1 cellular context compared by ENCODE assay signal in the genomic region with DNA sequence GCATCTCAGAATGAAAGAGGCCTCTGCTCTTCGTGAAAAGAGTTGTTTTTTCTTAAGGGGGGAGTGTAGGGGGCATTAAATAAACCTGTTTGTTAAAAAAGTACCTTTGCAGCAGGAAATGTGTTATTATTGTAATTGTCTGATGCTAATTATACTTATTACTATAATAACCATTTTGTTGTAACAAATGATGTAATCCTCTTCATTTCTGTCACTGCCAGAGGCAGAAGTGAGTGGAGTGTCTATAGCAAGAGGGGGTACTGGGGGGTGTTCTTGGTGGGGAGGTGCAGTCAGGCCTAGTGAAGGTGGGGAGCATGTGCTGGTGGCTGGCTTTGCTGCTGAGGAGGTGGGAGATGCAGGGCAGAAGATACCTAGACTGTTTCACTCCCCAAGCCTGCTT.
TF ChIP-seq lines count a peak whose summit lies in the region.

No MANE protein-coding gene starts in this region.

TF ChIP-seq in HEK293, 187 proteins besides CTCF, POLR2A, EP300 and RAD21 (continued from another document):
- TF ChIP-seq, protein P1, sequence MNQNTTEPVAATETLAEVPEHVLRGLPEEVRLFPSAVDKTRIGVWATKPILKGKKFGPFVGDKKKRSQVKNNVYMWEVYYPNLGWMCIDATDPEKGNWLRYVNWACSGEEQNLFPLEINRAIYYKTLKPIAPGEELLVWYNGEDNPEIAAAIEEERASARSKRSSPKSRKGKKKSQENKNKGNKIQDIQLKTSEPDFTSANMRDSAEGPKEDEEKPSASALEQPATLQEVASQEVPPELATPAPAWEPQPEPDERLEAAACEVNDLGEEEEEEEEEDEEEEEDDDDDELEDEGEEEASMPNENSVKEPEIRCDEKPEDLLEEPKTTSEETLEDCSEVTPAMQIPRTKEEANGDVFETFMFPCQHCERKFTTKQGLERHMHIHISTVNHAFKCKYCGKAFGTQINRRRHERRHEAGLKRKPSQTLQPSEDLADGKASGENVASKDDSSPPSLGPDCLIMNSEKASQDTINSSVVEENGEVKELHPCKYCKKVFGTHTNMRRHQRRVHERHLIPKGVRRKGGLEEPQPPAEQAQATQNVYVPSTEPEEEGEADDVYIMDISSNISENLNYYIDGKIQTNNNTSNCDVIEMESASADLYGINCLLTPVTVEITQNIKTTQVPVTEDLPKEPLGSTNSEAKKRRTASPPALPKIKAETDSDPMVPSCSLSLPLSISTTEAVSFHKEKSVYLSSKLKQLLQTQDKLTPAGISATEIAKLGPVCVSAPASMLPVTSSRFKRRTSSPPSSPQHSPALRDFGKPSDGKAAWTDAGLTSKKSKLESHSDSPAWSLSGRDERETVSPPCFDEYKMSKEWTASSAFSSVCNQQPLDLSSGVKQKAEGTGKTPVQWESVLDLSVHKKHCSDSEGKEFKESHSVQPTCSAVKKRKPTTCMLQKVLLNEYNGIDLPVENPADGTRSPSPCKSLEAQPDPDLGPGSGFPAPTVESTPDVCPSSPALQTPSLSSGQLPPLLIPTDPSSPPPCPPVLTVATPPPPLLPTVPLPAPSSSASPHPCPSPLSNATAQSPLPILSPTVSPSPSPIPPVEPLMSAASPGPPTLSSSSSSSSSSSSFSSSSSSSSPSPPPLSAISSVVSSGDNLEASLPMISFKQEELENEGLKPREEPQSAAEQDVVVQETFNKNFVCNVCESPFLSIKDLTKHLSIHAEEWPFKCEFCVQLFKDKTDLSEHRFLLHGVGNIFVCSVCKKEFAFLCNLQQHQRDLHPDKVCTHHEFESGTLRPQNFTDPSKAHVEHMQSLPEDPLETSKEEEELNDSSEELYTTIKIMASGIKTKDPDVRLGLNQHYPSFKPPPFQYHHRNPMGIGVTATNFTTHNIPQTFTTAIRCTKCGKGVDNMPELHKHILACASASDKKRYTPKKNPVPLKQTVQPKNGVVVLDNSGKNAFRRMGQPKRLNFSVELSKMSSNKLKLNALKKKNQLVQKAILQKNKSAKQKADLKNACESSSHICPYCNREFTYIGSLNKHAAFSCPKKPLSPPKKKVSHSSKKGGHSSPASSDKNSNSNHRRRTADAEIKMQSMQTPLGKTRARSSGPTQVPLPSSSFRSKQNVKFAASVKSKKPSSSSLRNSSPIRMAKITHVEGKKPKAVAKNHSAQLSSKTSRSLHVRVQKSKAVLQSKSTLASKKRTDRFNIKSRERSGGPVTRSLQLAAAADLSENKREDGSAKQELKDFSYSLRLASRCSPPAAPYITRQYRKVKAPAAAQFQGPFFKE (tag by site-specific recombination; IDR thresholded peaks at IDR 0.05; ENCODE audit: borderline replicate concordance): no peak
- TF ChIP-seq ZNF223 (tag by site-specific recombination; IDR thresholded peaks at IDR 0.05): no peak
- TF ChIP-seq, protein P2, sequence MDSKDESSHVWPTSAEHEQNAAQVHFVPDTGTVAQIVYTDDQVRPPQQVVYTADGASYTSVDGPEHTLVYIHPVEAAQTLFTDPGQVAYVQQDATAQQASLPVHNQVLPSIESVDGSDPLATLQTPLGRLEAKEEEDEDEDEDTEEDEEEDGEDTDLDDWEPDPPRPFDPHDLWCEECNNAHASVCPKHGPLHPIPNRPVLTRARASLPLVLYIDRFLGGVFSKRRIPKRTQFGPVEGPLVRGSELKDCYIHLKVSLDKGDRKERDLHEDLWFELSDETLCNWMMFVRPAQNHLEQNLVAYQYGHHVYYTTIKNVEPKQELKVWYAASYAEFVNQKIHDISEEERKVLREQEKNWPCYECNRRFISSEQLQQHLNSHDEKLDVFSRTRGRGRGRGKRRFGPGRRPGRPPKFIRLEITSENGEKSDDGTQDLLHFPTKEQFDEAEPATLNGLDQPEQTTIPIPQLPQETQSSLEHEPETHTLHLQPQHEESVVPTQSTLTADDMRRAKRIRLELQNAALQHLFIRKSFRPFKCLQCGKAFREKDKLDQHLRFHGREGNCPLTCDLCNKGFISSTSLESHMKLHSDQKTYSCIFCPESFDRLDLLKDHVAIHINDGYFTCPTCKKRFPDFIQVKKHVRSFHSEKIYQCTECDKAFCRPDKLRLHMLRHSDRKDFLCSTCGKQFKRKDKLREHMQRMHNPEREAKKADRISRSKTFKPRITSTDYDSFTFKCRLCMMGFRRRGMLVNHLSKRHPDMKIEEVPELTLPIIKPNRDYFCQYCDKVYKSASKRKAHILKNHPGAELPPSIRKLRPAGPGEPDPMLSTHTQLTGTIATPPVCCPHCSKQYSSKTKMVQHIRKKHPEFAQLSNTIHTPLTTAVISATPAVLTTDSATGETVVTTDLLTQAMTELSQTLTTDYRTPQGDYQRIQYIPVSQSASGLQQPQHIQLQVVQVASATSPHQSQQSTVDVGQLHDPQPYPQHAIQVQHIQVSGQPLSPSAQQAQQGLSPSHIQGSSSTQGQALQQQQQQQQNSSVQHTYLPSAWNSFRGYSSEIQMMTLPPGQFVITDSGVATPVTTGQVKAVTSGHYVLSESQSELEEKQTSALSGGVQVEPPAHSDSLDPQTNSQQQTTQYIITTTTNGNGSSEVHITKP (tag by site-specific recombination; IDR thresholded peaks at IDR 0.05): no peak
- TF ChIP-seq ZXDB (tag by site-specific recombination; IDR thresholded peaks at IDR 0.05): no peak
- peak; percentile 78 for TF ChIP-seq SP7 (tag by site-specific recombination; IDR thresholded peaks at IDR 0.05)
- TF ChIP-seq, protein P3, sequence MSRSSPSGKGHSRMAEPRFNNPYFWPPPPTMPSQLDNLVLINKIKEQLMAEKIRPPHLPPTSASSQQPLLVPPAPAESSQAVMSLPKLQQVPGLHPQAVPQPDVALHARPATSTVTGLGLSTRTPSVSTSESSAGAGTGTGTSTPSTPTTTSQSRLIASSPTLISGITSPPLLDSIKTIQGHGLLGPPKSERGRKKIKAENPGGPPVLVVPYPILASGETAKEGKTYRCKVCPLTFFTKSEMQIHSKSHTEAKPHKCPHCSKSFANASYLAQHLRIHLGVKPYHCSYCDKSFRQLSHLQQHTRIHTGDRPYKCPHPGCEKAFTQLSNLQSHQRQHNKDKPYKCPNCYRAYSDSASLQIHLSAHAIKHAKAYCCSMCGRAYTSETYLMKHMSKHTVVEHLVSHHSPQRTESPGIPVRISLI (tag by site-specific recombination; IDR thresholded peaks at IDR 0.05): no peak
- no peak for TF ChIP-seq MZF1 (tag by site-specific recombination; IDR thresholded peaks at IDR 0.05; ENCODE audit: borderline replicate concordance)
- TF ChIP-seq, protein P4, sequence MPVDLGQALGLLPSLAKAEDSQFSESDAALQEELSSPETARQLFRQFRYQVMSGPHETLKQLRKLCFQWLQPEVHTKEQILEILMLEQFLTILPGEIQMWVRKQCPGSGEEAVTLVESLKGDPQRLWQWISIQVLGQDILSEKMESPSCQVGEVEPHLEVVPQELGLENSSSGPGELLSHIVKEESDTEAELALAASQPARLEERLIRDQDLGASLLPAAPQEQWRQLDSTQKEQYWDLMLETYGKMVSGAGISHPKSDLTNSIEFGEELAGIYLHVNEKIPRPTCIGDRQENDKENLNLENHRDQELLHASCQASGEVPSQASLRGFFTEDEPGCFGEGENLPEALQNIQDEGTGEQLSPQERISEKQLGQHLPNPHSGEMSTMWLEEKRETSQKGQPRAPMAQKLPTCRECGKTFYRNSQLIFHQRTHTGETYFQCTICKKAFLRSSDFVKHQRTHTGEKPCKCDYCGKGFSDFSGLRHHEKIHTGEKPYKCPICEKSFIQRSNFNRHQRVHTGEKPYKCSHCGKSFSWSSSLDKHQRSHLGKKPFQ (tag by site-specific recombination; IDR thresholded peaks at IDR 0.05): no peak
- no peak for TF ChIP-seq REPIN1 (tag by site-specific recombination; IDR thresholded peaks at IDR 0.05; ENCODE audit: low read depth)
- no peak for TF ChIP-seq ZNF433 (tag by site-specific recombination; IDR thresholded peaks at IDR 0.05; ENCODE audit: low read depth)
- no peak for TF ChIP-seq OVOL3 (tag by site-specific recombination; IDR thresholded peaks at IDR 0.05)
- TF ChIP-seq, protein P5, sequence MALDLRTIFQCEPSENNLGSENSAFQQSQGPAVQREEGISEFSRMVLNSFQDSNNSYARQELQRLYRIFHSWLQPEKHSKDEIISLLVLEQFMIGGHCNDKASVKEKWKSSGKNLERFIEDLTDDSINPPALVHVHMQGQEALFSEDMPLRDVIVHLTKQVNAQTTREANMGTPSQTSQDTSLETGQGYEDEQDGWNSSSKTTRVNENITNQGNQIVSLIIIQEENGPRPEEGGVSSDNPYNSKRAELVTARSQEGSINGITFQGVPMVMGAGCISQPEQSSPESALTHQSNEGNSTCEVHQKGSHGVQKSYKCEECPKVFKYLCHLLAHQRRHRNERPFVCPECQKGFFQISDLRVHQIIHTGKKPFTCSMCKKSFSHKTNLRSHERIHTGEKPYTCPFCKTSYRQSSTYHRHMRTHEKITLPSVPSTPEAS (tag by site-specific recombination; IDR thresholded peaks at IDR 0.05): no peak
- TF ChIP-seq, protein P6, sequence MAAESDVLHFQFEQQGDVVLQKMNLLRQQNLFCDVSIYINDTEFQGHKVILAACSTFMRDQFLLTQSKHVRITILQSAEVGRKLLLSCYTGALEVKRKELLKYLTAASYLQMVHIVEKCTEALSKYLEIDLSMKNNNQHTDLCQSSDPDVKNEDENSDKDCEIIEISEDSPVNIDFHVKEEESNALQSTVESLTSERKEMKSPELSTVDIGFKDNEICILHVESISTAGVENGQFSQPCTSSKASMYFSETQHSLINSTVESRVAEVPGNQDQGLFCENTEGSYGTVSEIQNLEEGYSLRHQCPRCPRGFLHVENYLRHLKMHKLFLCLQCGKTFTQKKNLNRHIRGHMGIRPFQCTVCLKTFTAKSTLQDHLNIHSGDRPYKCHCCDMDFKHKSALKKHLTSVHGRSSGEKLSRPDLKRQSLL (tag by site-specific recombination; IDR thresholded peaks at IDR 0.05): no peak
- TF ChIP-seq ZNF555 (tag by site-specific recombination; conservative IDR thresholded peaks at IDR 0.05): no peak
- TF ChIP-seq ZNF416 (tag by site-specific recombination; IDR thresholded peaks at IDR 0.05): no peak
- no peak for TF ChIP-seq KLF10 (tag by site-specific recombination; IDR thresholded peaks at IDR 0.05)
- TF ChIP-seq, protein P7, sequence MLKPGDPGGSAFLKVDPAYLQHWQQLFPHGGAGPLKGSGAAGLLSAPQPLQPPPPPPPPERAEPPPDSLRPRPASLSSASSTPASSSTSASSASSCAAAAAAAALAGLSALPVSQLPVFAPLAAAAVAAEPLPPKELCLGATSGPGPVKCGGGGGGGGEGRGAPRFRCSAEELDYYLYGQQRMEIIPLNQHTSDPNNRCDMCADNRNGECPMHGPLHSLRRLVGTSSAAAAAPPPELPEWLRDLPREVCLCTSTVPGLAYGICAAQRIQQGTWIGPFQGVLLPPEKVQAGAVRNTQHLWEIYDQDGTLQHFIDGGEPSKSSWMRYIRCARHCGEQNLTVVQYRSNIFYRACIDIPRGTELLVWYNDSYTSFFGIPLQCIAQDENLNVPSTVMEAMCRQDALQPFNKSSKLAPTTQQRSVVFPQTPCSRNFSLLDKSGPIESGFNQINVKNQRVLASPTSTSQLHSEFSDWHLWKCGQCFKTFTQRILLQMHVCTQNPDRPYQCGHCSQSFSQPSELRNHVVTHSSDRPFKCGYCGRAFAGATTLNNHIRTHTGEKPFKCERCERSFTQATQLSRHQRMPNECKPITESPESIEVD (tag by site-specific recombination; IDR thresholded peaks at IDR 0.05): 0 out of 2 replicates have a peak, but pooled peaks have one; percentile 51
- TF ChIP-seq, protein P8, sequence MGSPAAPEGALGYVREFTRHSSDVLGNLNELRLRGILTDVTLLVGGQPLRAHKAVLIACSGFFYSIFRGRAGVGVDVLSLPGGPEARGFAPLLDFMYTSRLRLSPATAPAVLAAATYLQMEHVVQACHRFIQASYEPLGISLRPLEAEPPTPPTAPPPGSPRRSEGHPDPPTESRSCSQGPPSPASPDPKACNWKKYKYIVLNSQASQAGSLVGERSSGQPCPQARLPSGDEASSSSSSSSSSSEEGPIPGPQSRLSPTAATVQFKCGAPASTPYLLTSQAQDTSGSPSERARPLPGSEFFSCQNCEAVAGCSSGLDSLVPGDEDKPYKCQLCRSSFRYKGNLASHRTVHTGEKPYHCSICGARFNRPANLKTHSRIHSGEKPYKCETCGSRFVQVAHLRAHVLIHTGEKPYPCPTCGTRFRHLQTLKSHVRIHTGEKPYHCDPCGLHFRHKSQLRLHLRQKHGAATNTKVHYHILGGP (tag by site-specific recombination; IDR thresholded peaks at IDR 0.05): no peak
- no peak for TF ChIP-seq HOXC10 (CRISPR knock-in tag; IDR thresholded peaks at IDR 0.05)
- no peak for TF ChIP-seq ZNF10 (tag by site-specific recombination; IDR thresholded peaks at IDR 0.05)
- no peak for TF ChIP-seq ZNF274 (IDR thresholded peaks at IDR 0.05; ENCODE audit: low read length)
- no peak for TF ChIP-seq ZNF274 (tag by site-specific recombination; IDR thresholded peaks at IDR 0.05; ENCODE audit: borderline replicate concordance)
- TF ChIP-seq ZFP69B (tag by site-specific recombination; IDR thresholded peaks at IDR 0.05): no peak; the same call in 1 of the 2 replicates
- TF ChIP-seq, protein P9, sequence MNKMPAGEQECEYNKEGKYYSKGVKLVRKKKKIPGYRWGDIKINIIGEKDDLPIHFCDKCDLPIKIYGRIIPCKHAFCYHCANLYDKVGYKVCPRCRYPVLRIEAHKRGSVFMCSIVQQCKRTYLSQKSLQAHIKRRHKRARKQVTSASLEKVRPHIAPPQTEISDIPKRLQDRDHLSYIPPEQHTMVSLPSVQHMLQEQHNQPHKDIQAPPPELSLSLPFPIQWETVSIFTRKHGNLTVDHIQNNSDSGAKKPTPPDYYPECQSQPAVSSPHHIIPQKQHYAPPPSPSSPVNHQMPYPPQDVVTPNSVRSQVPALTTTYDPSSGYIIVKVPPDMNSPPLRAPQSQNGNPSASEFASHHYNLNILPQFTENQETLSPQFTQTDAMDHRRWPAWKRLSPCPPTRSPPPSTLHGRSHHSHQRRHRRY (tag by site-specific recombination; IDR thresholded peaks at IDR 0.05): no peak
- no peak for TF ChIP-seq ZNF48 (tag by site-specific recombination; IDR thresholded peaks at IDR 0.05)
- no peak for TF ChIP-seq ZNF837 (tag by site-specific recombination; IDR thresholded peaks at IDR 0.05)
- TF ChIP-seq ZNF792 (tag by site-specific recombination; IDR thresholded peaks at IDR 0.05): no peak
- no peak for TF ChIP-seq ZNF302 (tag by site-specific recombination; IDR thresholded peaks at IDR 0.05; ENCODE audit: low read depth)
- TF ChIP-seq ZNF112 (tag by site-specific recombination; IDR thresholded peaks at IDR 0.05): no peak
- TF ChIP-seq ZNF157 (tag by site-specific recombination; IDR thresholded peaks at IDR 0.05): no peak
- TF ChIP-seq ZBTB17 (tag by site-specific recombination; IDR thresholded peaks at IDR 0.05): no peak
- TF ChIP-seq ZNF16 (tag by site-specific recombination; IDR thresholded peaks at IDR 0.05; ENCODE audit: low read depth): no peak
- no peak for TF ChIP-seq ZNF341 (tag by site-specific recombination; IDR thresholded peaks at IDR 0.05; ENCODE audit: low read depth)
- no peak for TF ChIP-seq ZNF114 (tag by site-specific recombination; IDR thresholded peaks at IDR 0.05)
